1 cellular context compared by ENCODE assay signal in the genomic region with DNA sequence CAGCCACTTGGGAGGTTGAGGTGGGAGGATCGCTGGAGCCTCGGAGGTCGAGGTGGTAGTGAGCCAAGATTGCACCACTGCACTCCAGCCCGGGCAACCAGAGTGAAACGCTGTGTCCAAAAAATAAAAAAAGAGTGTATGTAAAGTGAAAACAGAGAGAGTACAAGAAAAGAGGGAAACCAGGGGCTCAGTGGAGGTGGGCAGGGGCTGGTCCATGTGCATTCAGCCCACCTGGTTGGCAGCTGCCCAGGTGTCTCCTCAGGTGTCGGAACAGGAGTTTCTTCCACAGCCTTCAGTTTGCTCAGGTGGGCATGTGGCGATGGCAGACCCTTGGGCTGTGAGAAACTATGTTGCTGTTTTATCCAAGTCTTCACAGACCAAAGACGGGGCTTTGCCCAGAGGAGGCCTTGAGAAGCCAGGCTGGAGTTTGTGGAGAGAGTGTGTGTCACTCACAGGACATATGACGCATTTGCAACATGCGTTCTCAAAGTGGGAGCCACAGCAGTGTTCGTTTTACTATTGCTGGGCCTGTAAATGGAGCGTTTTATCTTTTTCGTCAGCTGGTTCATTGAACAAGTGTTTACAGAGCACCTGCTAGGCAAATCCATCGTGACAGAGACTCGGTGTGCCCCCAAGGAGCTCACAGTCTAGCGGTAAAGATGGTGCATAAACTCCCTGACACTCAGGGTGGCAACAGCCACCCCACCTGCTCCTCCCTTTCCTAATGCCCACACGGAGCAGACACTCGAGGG.
TF ChIP-seq lines count a peak whose summit lies in the region.

No MANE protein-coding gene starts in this region.

TF ChIP-seq in K562, 482 proteins besides CTCF, POLR2A, EP300 and RAD21:
- TF ChIP-seq, protein P1, sequence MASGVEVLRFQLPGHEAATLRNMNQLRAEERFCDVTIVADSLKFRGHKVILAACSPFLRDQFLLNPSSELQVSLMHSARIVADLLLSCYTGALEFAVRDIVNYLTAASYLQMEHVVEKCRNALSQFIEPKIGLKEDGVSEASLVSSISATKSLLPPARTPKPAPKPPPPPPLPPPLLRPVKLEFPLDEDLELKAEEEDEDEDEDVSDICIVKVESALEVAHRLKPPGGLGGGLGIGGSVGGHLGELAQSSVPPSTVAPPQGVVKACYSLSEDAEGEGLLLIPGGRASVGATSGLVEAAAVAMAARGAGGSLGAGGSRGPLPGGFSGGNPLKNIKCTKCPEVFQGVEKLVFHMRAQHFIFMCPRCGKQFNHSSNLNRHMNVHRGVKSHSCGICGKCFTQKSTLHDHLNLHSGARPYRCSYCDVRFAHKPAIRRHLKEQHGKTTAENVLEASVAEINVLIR (CRISPR knock-in tag; IDR thresholded peaks at IDR 0.05): no peak
- TF ChIP-seq, protein P2, sequence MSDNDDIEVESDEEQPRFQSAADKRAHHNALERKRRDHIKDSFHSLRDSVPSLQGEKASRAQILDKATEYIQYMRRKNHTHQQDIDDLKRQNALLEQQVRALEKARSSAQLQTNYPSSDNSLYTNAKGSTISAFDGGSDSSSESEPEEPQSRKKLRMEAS (CRISPR knock-in tag; IDR thresholded peaks at IDR 0.05): 0 out of 2 replicates have a peak, but pooled peaks have one; percentile 21
- TF ChIP-seq, protein P3, sequence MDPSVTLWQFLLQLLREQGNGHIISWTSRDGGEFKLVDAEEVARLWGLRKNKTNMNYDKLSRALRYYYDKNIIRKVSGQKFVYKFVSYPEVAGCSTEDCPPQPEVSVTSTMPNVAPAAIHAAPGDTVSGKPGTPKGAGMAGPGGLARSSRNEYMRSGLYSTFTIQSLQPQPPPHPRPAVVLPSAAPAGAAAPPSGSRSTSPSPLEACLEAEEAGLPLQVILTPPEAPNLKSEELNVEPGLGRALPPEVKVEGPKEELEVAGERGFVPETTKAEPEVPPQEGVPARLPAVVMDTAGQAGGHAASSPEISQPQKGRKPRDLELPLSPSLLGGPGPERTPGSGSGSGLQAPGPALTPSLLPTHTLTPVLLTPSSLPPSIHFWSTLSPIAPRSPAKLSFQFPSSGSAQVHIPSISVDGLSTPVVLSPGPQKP (CRISPR knock-in tag; IDR thresholded peaks at IDR 0.05): no peak
- TF ChIP-seq, protein P4, sequence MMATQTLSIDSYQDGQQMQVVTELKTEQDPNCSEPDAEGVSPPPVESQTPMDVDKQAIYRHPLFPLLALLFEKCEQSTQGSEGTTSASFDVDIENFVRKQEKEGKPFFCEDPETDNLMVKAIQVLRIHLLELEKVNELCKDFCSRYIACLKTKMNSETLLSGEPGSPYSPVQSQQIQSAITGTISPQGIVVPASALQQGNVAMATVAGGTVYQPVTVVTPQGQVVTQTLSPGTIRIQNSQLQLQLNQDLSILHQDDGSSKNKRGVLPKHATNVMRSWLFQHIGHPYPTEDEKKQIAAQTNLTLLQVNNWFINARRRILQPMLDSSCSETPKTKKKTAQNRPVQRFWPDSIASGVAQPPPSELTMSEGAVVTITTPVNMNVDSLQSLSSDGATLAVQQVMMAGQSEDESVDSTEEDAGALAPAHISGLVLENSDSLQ (IDR thresholded peaks at IDR 0.05): peak; percentile 55
- TF ChIP-seq ZNF77 (CRISPR knock-in tag; IDR thresholded peaks at IDR 0.05) (no peak), HDGF (IDR thresholded peaks at IDR 0.05) (no peak), ZNF24 (IDR thresholded peaks at IDR 0.05) (no peak)
